ENCODE assay signal across 1 cellular context in the genomic region with DNA sequence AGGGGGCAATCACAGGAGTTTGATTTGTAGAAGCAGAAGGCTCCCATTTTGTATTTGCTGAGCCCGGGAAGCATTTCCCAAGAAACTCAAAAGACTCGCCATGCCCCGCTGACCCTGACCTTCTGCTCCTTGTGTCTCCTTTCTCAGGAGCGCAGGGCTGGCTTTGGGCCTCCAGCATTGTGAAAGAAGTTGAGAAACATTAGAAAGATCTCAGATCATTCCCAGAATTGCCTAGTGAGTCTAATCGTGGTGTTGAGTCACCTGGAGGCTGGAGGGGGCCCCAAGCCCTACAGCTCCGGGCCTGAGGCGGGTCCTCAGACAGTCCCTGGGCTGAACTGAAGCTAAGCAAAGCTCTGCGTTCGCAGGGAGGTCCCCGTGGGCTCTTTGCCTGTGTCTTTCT.
TF ChIP-seq lines count a peak whose summit lies in the region.

No MANE protein-coding gene starts in this region.

TF ChIP-seq in K562, 482 proteins besides CTCF, POLR2A, EP300 and RAD21:
- TF ChIP-seq CEBPG (CRISPR knock-in tag; IDR thresholded peaks at IDR 0.05), result no peak
- peak in 1 of 2 experiments; percentile 47; a peak in 2 of 4 replicates for TF ChIP-seq CEBPG (tag; conservative IDR thresholded peaks at IDR 0.05 in 1 of 2, IDR thresholded peaks at IDR 0.05 in 1 of 2)
- TF ChIP-seq FOSL1 (tag; conservative IDR thresholded peaks at IDR 0.05), result peak; percentile 73
- TF ChIP-seq ZBTB7A (IDR thresholded peaks at IDR 0.05; ENCODE audit: borderline replicate concordance, control insufficient read depth, low read depth, low read length), result peak; percentile 46; the same call in 1 of the 2 replicates
- TF ChIP-seq CEBPB (tag; IDR thresholded peaks at IDR 0.05), result peak; percentile 81
- no peak for TF ChIP-seq MEF2D (tag; conservative IDR thresholded peaks at IDR 0.05; ENCODE audit: low read depth)
- no peak for TF ChIP-seq KLF10 (CRISPR knock-in tag; IDR thresholded peaks at IDR 0.05)
- TF ChIP-seq HIVEP1 (CRISPR knock-in tag; IDR thresholded peaks at IDR 0.05), result no peak
- TF ChIP-seq, protein P1, sequence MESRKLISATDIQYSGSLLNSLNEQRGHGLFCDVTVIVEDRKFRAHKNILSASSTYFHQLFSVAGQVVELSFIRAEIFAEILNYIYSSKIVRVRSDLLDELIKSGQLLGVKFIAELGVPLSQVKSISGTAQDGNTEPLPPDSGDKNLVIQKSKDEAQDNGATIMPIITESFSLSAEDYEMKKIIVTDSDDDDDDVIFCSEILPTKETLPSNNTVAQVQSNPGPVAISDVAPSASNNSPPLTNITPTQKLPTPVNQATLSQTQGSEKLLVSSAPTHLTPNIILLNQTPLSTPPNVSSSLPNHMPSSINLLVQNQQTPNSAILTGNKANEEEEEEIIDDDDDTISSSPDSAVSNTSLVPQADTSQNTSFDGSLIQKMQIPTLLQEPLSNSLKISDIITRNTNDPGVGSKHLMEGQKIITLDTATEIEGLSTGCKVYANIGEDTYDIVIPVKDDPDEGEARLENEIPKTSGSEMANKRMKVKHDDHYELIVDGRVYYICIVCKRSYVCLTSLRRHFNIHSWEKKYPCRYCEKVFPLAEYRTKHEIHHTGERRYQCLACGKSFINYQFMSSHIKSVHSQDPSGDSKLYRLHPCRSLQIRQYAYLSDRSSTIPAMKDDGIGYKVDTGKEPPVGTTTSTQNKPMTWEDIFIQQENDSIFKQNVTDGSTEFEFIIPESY (CRISPR knock-in tag; IDR thresholded peaks at IDR 0.05), result 0 out of 2 replicates have a peak, but pooled peaks have one; percentile 3
- TF ChIP-seq JUND (IDR thresholded peaks at IDR 0.05; ENCODE audit: borderline replicate concordance, low read depth, low read length), result peak; percentile 44; the same call in 1 of the 2 replicates
- TF ChIP-seq JUND (tag; IDR thresholded peaks at IDR 0.05; ENCODE audit: borderline replicate concordance, low read depth, low read length), result no peak
